Comparison of ENCODE assay signal across 1 cellular context in the genomic region with DNA sequence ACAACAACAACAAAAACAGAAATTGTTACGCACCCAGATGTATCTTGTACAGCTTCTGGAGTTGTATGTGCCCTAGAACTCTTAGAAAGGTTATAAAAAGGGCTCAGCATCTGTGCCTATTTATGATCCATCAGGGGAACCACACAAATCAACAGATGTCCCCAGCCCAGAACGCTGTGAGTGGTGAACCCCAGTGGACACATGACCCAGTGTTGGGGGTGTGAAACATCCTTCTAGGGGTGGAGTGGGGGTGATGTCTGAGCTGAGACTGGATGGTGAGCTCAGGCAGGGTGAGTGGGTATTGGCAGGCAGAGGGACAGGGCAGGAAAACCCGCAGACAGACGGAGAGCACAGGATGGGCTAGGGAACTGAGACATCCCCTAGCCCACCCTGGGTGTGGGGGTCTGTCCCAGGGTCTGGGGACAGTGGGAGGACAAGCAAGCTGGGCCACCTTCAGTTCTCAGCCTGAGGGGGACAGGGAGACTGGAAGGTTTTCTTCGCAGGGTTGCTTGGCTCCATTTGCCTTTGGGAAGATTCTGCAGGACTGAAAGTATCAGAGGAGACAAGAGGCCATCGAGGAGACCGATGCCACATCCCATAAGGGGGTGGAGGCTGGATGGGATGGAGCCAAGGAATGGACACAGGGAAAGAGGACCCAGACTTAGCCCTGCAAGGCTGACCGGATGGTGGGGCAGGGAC.
TF ChIP-seq lines count a peak whose summit lies in the region.

No MANE protein-coding gene starts in this region.

TF ChIP-seq in IMR-90, 13 proteins besides CTCF, POLR2A, EP300 and RAD21 (continued from another document):
- TF ChIP-seq MXI1 (IDR thresholded peaks at IDR 0.05; ENCODE audit: borderline replicate concordance, low read depth, low read length) (no peak), NFE2L2 (IDR thresholded peaks at IDR 0.05; ENCODE audit: low read depth, low read length) (no peak), MAZ (IDR thresholded peaks at IDR 0.05; ENCODE audit: borderline replicate concordance, low read depth, low read length) (no peak), FOS (IDR thresholded peaks at IDR 0.05; ENCODE audit: low read depth, low read length) (no peak), MAFK (IDR thresholded peaks at IDR 0.05; ENCODE audit: low read depth, low read length) (no peak), SMC3 (IDR thresholded peaks at IDR 0.05; ENCODE audit: low read depth, low read length) (no peak), CHD1 (IDR thresholded peaks at IDR 0.05; ENCODE audit: low read depth, low read length) (no peak), CEBPB (IDR thresholded peaks at IDR 0.05; ENCODE audit: low read depth, low read length) (no peak)
